ENCODE assay signal across 24 cellular contexts in the genomic region with DNA sequence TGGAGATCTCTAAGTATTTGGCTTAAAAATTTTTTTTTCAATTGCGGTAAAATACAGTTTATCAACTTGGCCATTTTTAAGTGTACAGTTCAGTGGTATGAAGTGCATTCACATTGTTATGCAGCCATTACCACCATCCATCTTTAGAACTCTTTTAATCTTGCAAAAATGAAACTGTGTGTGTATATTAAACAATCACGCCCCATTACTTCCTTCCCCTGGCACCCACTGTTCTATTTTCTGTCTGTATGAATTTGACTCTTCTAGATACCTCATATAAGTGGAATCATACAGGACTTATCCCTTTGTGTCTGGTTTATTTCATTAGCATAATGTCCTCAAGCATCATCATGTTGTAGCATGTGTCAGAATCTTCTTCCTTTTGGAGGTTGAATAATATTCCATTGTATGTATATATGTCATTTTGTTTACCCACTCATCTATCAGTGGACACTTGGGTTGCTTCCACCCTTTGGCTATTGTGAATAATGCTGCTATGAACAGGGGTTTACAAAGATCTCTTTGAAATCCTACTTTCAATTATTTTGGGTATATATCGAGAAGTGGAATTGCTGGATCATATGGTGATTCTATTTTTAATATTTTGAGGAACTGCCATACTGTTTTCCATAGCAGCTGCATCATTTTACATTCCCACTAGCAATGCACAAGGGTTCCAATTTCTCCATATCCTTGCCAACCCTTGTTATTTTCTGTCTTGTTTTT.
DNase-seq lines count a peak whose midpoint lies in the region; ATAC-seq and TF ChIP-seq lines count a peak whose summit lies in the region.
"Had no signal": no experiment of that assay in that cellular context is flagged by ENCODE, and none has a peak within 500 bp of the region (broad histone marks: within the 10 kb centered on the region; RNA-seq: fewer than 3 reads in every experiment).

No MANE protein-coding gene starts in this region.

- H3K27ac ChIP-seq in right atrium auricular region = peak overlapping the region; percentile 77 to 81
- peak overlapping the region; percentile 24; the same call in 1 of the 2 replicates for H3K27ac ChIP-seq in Karpas-422 (ENCODE audit: low read length)
- no peak overlapping the region for H3K27ac ChIP-seq in vagina
- H3K27ac ChIP-seq: epithelial cell of prostate, ovary had no signal

- no peaks in the 10 kb centered on the region for H3K9me2 ChIP-seq in Karpas-422 (replicated peaks; ENCODE audit: insufficient read depth, low read length)

- ATAC-seq in Right ventricle myocardium inferior = no peak
- ATAC-seq in effector memory CD8-positive, alpha-beta T cell (replicated peaks) = peak; percentile 14
- ATAC-seq in stimulated activated naive CD8-positive, alpha-beta T cell treated with anti-CD3 and anti-CD28 coated beads, Interleukin-15, amount 100 ng/mL, for 72 hours = no peak
- ATAC-seq: GM23338; left cardiac atrium; stimulated activated memory B cell treated with anti-CD40 and anti-IgM and Interleukin-4, amounts not matched to agents 10 μg/mL and 1 μg/mL and 100 μg/mL, for 72 hours had no signal

- H3K4me2 ChIP-seq in Karpas-422 (ENCODE audit: low read depth, low read length, poor library complexity, severe bottlenecking) = no peak overlapping the region
- H3K4me2 ChIP-seq: GM23338 had no signal

- intact Hi-C loops in Right ventricle myocardium inferior (cut with DNase I) = no loop called here
- intact Hi-C loops in vagina (cut with DNase I) = no loop called here

- H3K4me1 ChIP-seq in right atrium auricular region = peaks cover 0 to 62% of the 10 kb centered on the region in 2 donors
- H3K4me1 ChIP-seq in Karpas-422 (ENCODE audit: low read length) = peaks cover 63% of the 10 kb centered on the region
- H3K4me1 ChIP-seq in vagina = peaks cover 44% of the 10 kb centered on the region

- H3K4me3 ChIP-seq in right atrium auricular region (no peak overlapping the region), Karpas-422 (ENCODE audit: low read length) (no peak overlapping the region), vagina (no peak overlapping the region)
- H3K4me3 ChIP-seq: GM23338, ovary, thoracic aorta had no signal

- H4K20me1 ChIP-seq in Karpas-422 (ENCODE audit: insufficient read depth, low read depth, low read length) = peaks cover 27% of the 10 kb centered on the region; the same call in 1 of the 2 replicates

- DNase-seq in right atrium auricular region (ENCODE audit: low spot score) (no peak), Right ventricle myocardium inferior (ENCODE audit: missing footprints) (no peak), Karpas-422 (no peak), NCI-H2029 (lab: John Stamatoyannopoulos, UW) (no peak), vagina (ENCODE audit: extremely low spot score in 2 of 2) (no peak), G401 (ENCODE audit: low spot score) (no peak)
- DNase-seq in effector memory CD8-positive, alpha-beta T cell = no peak
- DNase-seq in stimulated activated naive CD8-positive, alpha-beta T cell treated with anti-CD3 and anti-CD28 coated beads, Interleukin-15, amount 100 ng/mL, for 72 hours = no peak
- DNase-seq: activated CD4-positive, alpha-beta T cell treated with anti-CD3 and anti-CD28 coated beads for 4 hours; left cardiac atrium; mesendoderm; NCI-H1048; NCI-H1694 treated with DMSO at 0.1 percent for 48 hours; NCI-H2171 treated with DMSO at 0.1 percent for 48 hours; NCI-H524; ovary; SIG-M5; stimulated activated CD4-positive, alpha-beta T cell treated with anti-CD3 and anti-CD28 coated beads, Interleukin-4, amount 100 ng/mL, for 1 hour had no signal

- H3K36me3 ChIP-seq in right atrium auricular region = no peaks in the 10 kb centered on the region
- peaks cover 73% of the 10 kb centered on the region for H3K36me3 ChIP-seq in Karpas-422 (ENCODE audit: insufficient read depth, low read length)
- no peaks in the 10 kb centered on the region for H3K36me3 ChIP-seq in vagina
- H3K36me3 ChIP-seq: ovary, thoracic aorta had no signal

- peaks cover 0 to 2% of the 10 kb centered on the region in 2 donors for H3K9me3 Mint-ChIP-seq in effector memory CD8-positive, alpha-beta T cell
- peaks cover 4 to 7% of the 10 kb centered on the region in 2 donors for H3K9me3 Mint-ChIP-seq in stimulated activated naive CD8-positive, alpha-beta T cell treated with anti-CD3 and anti-CD28 coated beads, Interleukin-15, amount 100 ng/mL, for 72 hours

- H3K9me3 ChIP-seq in right atrium auricular region (no peaks in the 10 kb centered on the region), Karpas-422 (ENCODE audit: low read length) (no peaks in the 10 kb centered on the region), vagina (no peaks in the 10 kb centered on the region)
- H3K9me3 ChIP-seq: ovary, thoracic aorta had no signal

- no peak for TF ChIP-seq CTCF in right atrium auricular region (IDR thresholded peaks at IDR 0.05)
- TF ChIP-seq CTCF in vagina (IDR thresholded peaks at IDR 0.05) = no peak

- no peak overlapping the region for H2AFZ ChIP-seq in Karpas-422 (ENCODE audit: low read length)
- H2AFZ ChIP-seq: GM23338 had no signal

- in situ Hi-C loops in G401 (cut with HindIII; ENCODE audit: low sequenced_read_pairs) = no loop called here

- peaks cover 29 to 32% of the 10 kb centered on the region in 2 donors for H3K4me1 Mint-ChIP-seq in effector memory CD8-positive, alpha-beta T cell (ENCODE audit: low read depth in 2 of 2)
- H3K4me1 Mint-ChIP-seq in stimulated activated naive CD8-positive, alpha-beta T cell treated with anti-CD3 and anti-CD28 coated beads, Interleukin-15, amount 100 ng/mL, for 72 hours = peaks cover 51% of the 10 kb centered on the region

- peaks cover 11 to 13% of the 10 kb centered on the region in 2 donors for H3K27me3 Mint-ChIP-seq in effector memory CD8-positive, alpha-beta T cell
- no peaks in the 10 kb centered on the region for H3K27me3 Mint-ChIP-seq in stimulated activated naive CD8-positive, alpha-beta T cell treated with anti-CD3 and anti-CD28 coated beads, Interleukin-15, amount 100 ng/mL, for 72 hours
- H3K27me3 Mint-ChIP-seq: brain; stimulated activated memory B cell treated with anti-CD40 and anti-IgM and Interleukin-4, amounts not matched to agents 10 μg/mL and 1 μg/mL and 100 μg/mL, for 72 hours had no signal

- no peak for TF ChIP-seq POLR2A in vagina (IDR thresholded peaks at IDR 0.05)

- H3K4me3 Mint-ChIP-seq in effector memory CD8-positive, alpha-beta T cell = peak overlapping the region in 1 of 2 donors; percentile 3
- H3K4me3 Mint-ChIP-seq in stimulated activated naive CD8-positive, alpha-beta T cell treated with anti-CD3 and anti-CD28 coated beads, Interleukin-15, amount 100 ng/mL, for 72 hours = peak overlapping the region; percentile 5 to 6
- H3K4me3 Mint-ChIP-seq: brain; GM23338; nephron; stimulated activated memory B cell treated with anti-CD40 and anti-IgM and Interleukin-4, amounts not matched to agents 10 μg/mL and 1 μg/mL and 100 μg/mL, for 72 hours had no signal

- H3K36me3 Mint-ChIP-seq in effector memory CD8-positive, alpha-beta T cell (ENCODE audit: insufficient read depth) = peaks cover 4% of the 10 kb centered on the region

- H3K9ac ChIP-seq in Karpas-422 (ENCODE audit: low read length) = no peak overlapping the region

- peak overlapping the region in 1 of 2 donors; percentile 6 for H3K27ac Mint-ChIP-seq in effector memory CD8-positive, alpha-beta T cell
- H3K27ac Mint-ChIP-seq in stimulated activated naive CD8-positive, alpha-beta T cell treated with anti-CD3 and anti-CD28 coated beads, Interleukin-15, amount 100 ng/mL, for 72 hours = peak overlapping the region in 1 of 2 donors; percentile 18
- H3K27ac Mint-ChIP-seq: GM23338 had no signal

- H3K27me3 ChIP-seq in right atrium auricular region = no peaks in the 10 kb centered on the region
- no peaks in the 10 kb centered on the region for H3K27me3 ChIP-seq in Karpas-422 (ENCODE audit: low read length)
- no peaks in the 10 kb centered on the region for H3K27me3 ChIP-seq in vagina
- H3K27me3 ChIP-seq: ovary had no signal

- H3K79me2 ChIP-seq in Karpas-422 (ENCODE audit: low read length) = peaks cover 98% of the 10 kb centered on the region
